In genomic region chr10:33336606-33337334, GRCh38 we compare ENCODE assay signal across 8 cellular contexts. TPM values are rescaled to one million over a fixed set of nuclear protein-coding genes. Genes with fewer than 3 reads are reported as not detected.
DNase-seq lines count a peak whose midpoint lies in the region; ATAC-seq and TF ChIP-seq lines count a peak whose summit lies in the region.

No MANE protein-coding gene starts in this region.

- no peaks in the 10 kb centered on the region for H3K27me3 ChIP-seq in PC-3 (ENCODE audit: low read length)
- H3K27me3 ChIP-seq in ectodermal cell (ENCODE audit: control insufficient read depth, insufficient read depth, low read length, poor library complexity, severe bottlenecking) = peaks cover 69% of the 10 kb centered on the region
- no peaks in the 10 kb centered on the region for H3K27me3 ChIP-seq in lung (ENCODE audit: control insufficient read depth, insufficient read depth)
- H3K27me3 ChIP-seq in tibial nerve = no peaks in the 10 kb centered on the region

- no TSS peak for BruUV-seq in PC-3 (replicated peaks; lab: Mats Ljungman, UMichigan)

- DNase-seq in GM13976 (ENCODE audit: low spot score) = peak; percentile 43
- DNase-seq in PC-3 = peak; percentile 87
- DNase-seq in lung (ENCODE audit: low spot score) = no peak
- DNase-seq in tibial nerve (ENCODE audit: low spot score in 2 of 2) = peak in 1 of 2 donors; percentile 17
- no peak for DNase-seq in activated naive CD4-positive, alpha-beta T cell treated with anti-CD3 and anti-CD28 coated beads, Interleukin-2, amount 50 U/mL, for 72 hours (ENCODE audit: low spot score in 2 of 2)

- H3K9me2 ChIP-seq in PC-3 (replicated peaks; ENCODE audit: low read length) = no peaks in the 10 kb centered on the region

- H3K4me3 ChIP-seq in PC-3 (ENCODE audit: low read length) (peak overlapping the region; percentile 69), ectodermal cell (ENCODE audit: insufficient read depth, low read depth, low read length) (peak overlapping the region; percentile 45), lung (peak overlapping the region; percentile 40), tibial nerve (peak overlapping the region; percentile 44 to 84 (median 71))

- POLR2A ChIA-PET in PC-3 (lab: Charles Lee; ENCODE audit: unreplicated experiment) = interaction anchor here (0.5 to 2.1 kb wide), 15 partner anchors 10 to 785 kb away, joined by 3 to 14 read pairs (median 4); no protein-coding TSS in a partner anchor

- in situ Hi-C loops in GM13976 (cut with MboI; ENCODE audit: low sequenced_read_pairs, unreplicated experiment) = no loop called here

- H2AFZ ChIP-seq in PC-3 (ENCODE audit: low read length) = peak overlapping the region; percentile 46

- ATAC-seq in PC-3 (peak; percentile 3), lung (ENCODE audit: insufficient read depth, low FRiP score) (no peak), GM21723 (IDR thresholded peaks at IDR 0.05; ENCODE audit: unreplicated experiment) (no peak)
- no peak for ATAC-seq in activated CD4-positive, CD25-positive, alpha-beta regulatory T cell treated with anti-CD3 and anti-CD28 coated beads, Interleukin-2, amount 50 U/mL, for 24 hours
- ATAC-seq in activated naive CD4-positive, alpha-beta T cell treated with anti-CD3 and anti-CD28 coated beads, Interleukin-2, amount 50 U/mL, for 72 hours = no peak

- H3K9me3 ChIP-seq in PC-3 (ENCODE audit: low read length) (no peaks in the 10 kb centered on the region), ectodermal cell (ENCODE audit: control insufficient read depth, low read length) (no peaks in the 10 kb centered on the region), lung (ENCODE audit: control insufficient read depth in 2 of 2, insufficient read depth in 1 of 2, low read length in 1 of 2) (no peaks in the 10 kb centered on the region), tibial nerve (no peaks in the 10 kb centered on the region)

- CTCF ChIA-PET in PC-3 (lab: Charles Lee) = interaction anchor here (0.6 to 2.0 kb wide), 3 partner anchors 29 to 399 kb away, joined by 3 to 8 read pairs (median 4); no protein-coding TSS in a partner anchor

- no peak for TF ChIP-seq EP300 in tibial nerve (IDR thresholded peaks at IDR 0.05)

- H3K27ac ChIP-seq in PC-3 (ENCODE audit: low read length) = peak overlapping the region; percentile 86
- no peak overlapping the region for H3K27ac ChIP-seq in ectodermal cell (ENCODE audit: insufficient read depth, low read depth, low read length, poor library complexity, severe bottlenecking)
- peak overlapping the region; percentile 86 to 94 for H3K27ac ChIP-seq in lung (ENCODE audit: low read depth in 1 of 2, low read length in 1 of 2)
- H3K27ac ChIP-seq in tibial nerve = peak overlapping the region; percentile 57 to 91 (median 86)

- H3K36me3 Mint-ChIP-seq in activated naive CD4-positive, alpha-beta T cell treated with anti-CD3 and anti-CD28 coated beads, Interleukin-2, amount 50 U/mL, for 72 hours = peaks cover 0 to 5% of the 10 kb centered on the region in 2 donors

- no peaks in the 10 kb centered on the region for H3K9me3 Mint-ChIP-seq in activated naive CD4-positive, alpha-beta T cell treated with anti-CD3 and anti-CD28 coated beads, Interleukin-2, amount 50 U/mL, for 72 hours

- WGBS in ectodermal cell, 2 experiments = 0% methylated on average over 66 of the region's 66 CpGs
- 2 to 3% methylated on average over 54 to 66 of the region's 66 CpGs for WGBS in lung, 2 donors
- WGBS in tibial nerve, 2 donors = 1% methylated on average over 49 to 61 of the region's 66 CpGs

- no peak for TF ChIP-seq POLR2A in tibial nerve (IDR thresholded peaks at IDR 0.05)

- H3K27ac Mint-ChIP-seq in activated naive CD4-positive, alpha-beta T cell treated with anti-CD3 and anti-CD28 coated beads, Interleukin-2, amount 50 U/mL, for 72 hours = no peak overlapping the region

- peak overlapping the region; percentile 79 for H3K4me2 ChIP-seq in PC-3 (ENCODE audit: low read length)

- TF ChIP-seq CTCF in GM13976 (IDR thresholded peaks at IDR 0.05; ENCODE audit: borderline replicate concordance, control extremely low read depth, extremely low read depth, insufficient read depth, missing control alignments) (no peak), PC-3 (conservative IDR thresholded peaks at IDR 0.05; ENCODE audit: low read depth, low read length) (no peak), lung (IDR thresholded peaks at IDR 0.05; ENCODE audit: control extremely low read depth, extremely low read depth) (no peak), tibial nerve (IDR thresholded peaks at IDR 0.05) (no peak)

- H3F3A ChIP-seq in PC-3 (ENCODE audit: low read length, unreplicated experiment) = no peaks in the 10 kb centered on the region

- peaks cover 46% of the 10 kb centered on the region for H3K4me1 ChIP-seq in PC-3 (ENCODE audit: insufficient read depth, low read length)
- H3K4me1 ChIP-seq in ectodermal cell (ENCODE audit: control insufficient read depth, insufficient read depth, low read length) = peaks cover 20% of the 10 kb centered on the region
- peaks cover 0 to 4% of the 10 kb centered on the region in 2 donors for H3K4me1 ChIP-seq in lung (ENCODE audit: control insufficient read depth in 2 of 2, insufficient read depth in 2 of 2, low read length in 2 of 2)
- peaks cover 0 to 52% (median 0%) of the 10 kb centered on the region in 4 donors for H3K4me1 ChIP-seq in tibial nerve

- intact Hi-C loops in PC-3 (cut with micrococcal nuclease) = loop anchor here (1.0 to 10.0 kb wide), 16 partner anchors 14 to 1668 kb away; no protein-coding TSS in a partner anchor

- H3K36me3 ChIP-seq in PC-3 (ENCODE audit: low read depth, low read length) = peaks cover 22% of the 10 kb centered on the region
- no peaks in the 10 kb centered on the region for H3K36me3 ChIP-seq in ectodermal cell (ENCODE audit: control insufficient read depth, insufficient read depth, low read length)
- H3K36me3 ChIP-seq in lung (ENCODE audit: control insufficient read depth in 2 of 2, insufficient read depth in 2 of 2, low read length in 2 of 2) = no peaks in the 10 kb centered on the region
- no peaks in the 10 kb centered on the region for H3K36me3 ChIP-seq in tibial nerve

- peaks cover 85% of the 10 kb centered on the region for H3K79me2 ChIP-seq in PC-3 (ENCODE audit: low read length)

- H3K9ac ChIP-seq in PC-3 (ENCODE audit: low read length) = peak overlapping the region; percentile 89

- peaks cover 25% of the 10 kb centered on the region for H4K20me1 ChIP-seq in PC-3 (ENCODE audit: low read length)

RNA-seq across cellular contexts. Expression of gene NRP1, which starts 2.3 kb away (rescaled TPM):
- total RNA-seq in PC-3 (2014; rRNA removed) (482 and 555 TPM in 2 replicates), lung (100 to 1,000 TPM in 1 of 2 donors, 10 to 100 TPM in 1; 95.8 to 188 TPM), tibial nerve (10 to 100 TPM; 45.7 to 90.0 (median 57.7) TPM)
- polyA plus RNA-seq in ectodermal cell (2013, experiment 1 of 4) = 2.0 TPM
- 2.2 TPM for polyA plus RNA-seq in ectodermal cell (2013, experiment 2 of 4)
- 2.2 TPM for polyA plus RNA-seq in ectodermal cell (2013, experiment 3 of 4)
- 3.3 TPM for polyA plus RNA-seq in ectodermal cell (2013, experiment 4 of 4)
- polyA plus RNA-seq in lung = 10 to 100 TPM; 18.5 to 47.6 TPM
- total RNA-seq in activated naive CD4-positive, alpha-beta T cell treated with anti-CD3 and anti-CD28 coated beads, Interleukin-2, amount 50 U/mL, for 72 hours = under 1 TPM; 0.21 to 0.30 TPM

Comparison
In these comparisons a context has a peak if more than half of its experiments do, and no peak if none do; other contexts are left out.
1. DNase-seq: peak in GM13976 (single experiment) and PC-3 (single experiment); none in lung (single experiment) and activated naive CD4-positive, alpha-beta T cell treated with anti-CD3 and anti-CD28 coated beads, Interleukin-2, amount 50 U/mL, for 72 hours (0 of 2).
2. RNA of gene NRP1, which starts 2.3 kb away (total RNA-seq): 482 to 555 TPM in PC-3, 95.8 to 188 TPM in lung and 45.7 to 90.0 TPM in tibial nerve; 0.21 to 0.30 TPM in activated naive CD4-positive, alpha-beta T cell treated with anti-CD3 and anti-CD28 coated beads, Interleukin-2, amount 50 U/mL, for 72 hours; every median in the first group is over 10 times any median in the second.
3. Peak in every context shown above with its lines, with median percentiles within 50 percentile points of each other: H3K4me3 ChIP-seq.